8 cellular contexts compared by ENCODE assay signal in genomic region chr21:6374926-6375325, GRCh38.
DNase-seq lines count a peak whose midpoint lies in the region; ATAC-seq and TF ChIP-seq lines count a peak whose summit lies in the region.
"Not testable (repeated sequence)": the region's sequence is repeated elsewhere in the genome, so short reads cannot be mapped to it uniquely, and the experiment has no call there.

No MANE protein-coding gene starts in this region.

- not testable (repeated sequence) for H3K27me3 ChIP-seq in GM23248 (replicated peaks; ENCODE audit: insufficient read depth); heart left ventricle; prostate gland (replicated peaks; ENCODE audit: insufficient read depth); vagina

- H2AFZ ChIP-seq in GM23248: not testable (repeated sequence)

- H4K20me1 ChIP-seq in GM23248 (ENCODE audit: insufficient read depth): not testable (repeated sequence)

- H3K27ac Mint-ChIP-seq in T-helper 2 cell treated with Interferon-gamma antibody and Interleukin-4, amounts not matched to agents 5 μg/mL and 100 μg/mL, for 36 hours; activated T-helper 2 cell treated with anti-CD3 and anti-CD28 coated beads, Interferon-gamma antibody, Interleukin-2, Interleukin-4, amounts not matched to agents 10 μg/mL and 5 μg/mL and 100 μg/mL, durations not matched to agents 14 hours and 24 hours and 36 hours: not testable (repeated sequence)

- H3K36me3 ChIP-seq in GM23248 (ENCODE audit: low read depth); heart left ventricle; prostate gland; vagina: not testable (repeated sequence)

- not testable (repeated sequence) for H3K4me1 Mint-ChIP-seq in T-helper 2 cell treated with Interferon-gamma antibody and Interleukin-4, amounts not matched to agents 5 μg/mL and 100 μg/mL, for 36 hours (ENCODE audit: low read depth); activated T-helper 2 cell treated with anti-CD3 and anti-CD28 coated beads, Interferon-gamma antibody, Interleukin-2, Interleukin-4, amounts not matched to agents 10 μg/mL and 5 μg/mL and 100 μg/mL, durations not matched to agents 14 hours and 24 hours and 36 hours (ENCODE audit: low read depth)

- DNase-seq in GM23248: peak; percentile 0
- peak; percentile 4 for DNase-seq in T-helper 2 cell treated with Interferon-gamma antibody and Interleukin-4, amounts not matched to agents 5 μg/mL and 100 μg/mL, for 36 hours (ENCODE audit: low spot score)
- DNase-seq in activated T-helper 2 cell treated with anti-CD3 and anti-CD28 coated beads, Interferon-gamma antibody, Interleukin-2, Interleukin-4, amounts not matched to agents 10 μg/mL and 5 μg/mL and 100 μg/mL, durations not matched to agents 14 hours and 24 hours and 36 hours (ENCODE audit: low spot score): peak; percentile 13
- DNase-seq in coronary artery (ENCODE audit: low spot score): peak; percentile 70
- peak in 4 of 5 donors; percentile 7 to 28 (median 13) for DNase-seq in heart left ventricle
- DNase-seq in lower leg skin (ENCODE audit: low spot score in 2 of 2): peak; percentile 23 to 84
- DNase-seq in prostate gland (ENCODE audit: low spot score): peak; percentile 3
- peak; percentile 86 to 96 for DNase-seq in vagina (ENCODE audit: extremely low spot score in 2 of 2)

- not testable (repeated sequence) for H3F3A ChIP-seq in GM23248 (ENCODE audit: insufficient read depth)

- not testable (repeated sequence) for H3K27ac ChIP-seq in GM23248, coronary artery, heart left ventricle, prostate gland, vagina

- H3K27me3 Mint-ChIP-seq in T-helper 2 cell treated with Interferon-gamma antibody and Interleukin-4, amounts not matched to agents 5 μg/mL and 100 μg/mL, for 36 hours (ENCODE audit: low read depth); activated T-helper 2 cell treated with anti-CD3 and anti-CD28 coated beads, Interferon-gamma antibody, Interleukin-2, Interleukin-4, amounts not matched to agents 10 μg/mL and 5 μg/mL and 100 μg/mL, durations not matched to agents 14 hours and 24 hours and 36 hours (ENCODE audit: low read depth): not testable (repeated sequence)

- not testable (repeated sequence) for H3K36me3 Mint-ChIP-seq in T-helper 2 cell treated with Interferon-gamma antibody and Interleukin-4, amounts not matched to agents 5 μg/mL and 100 μg/mL, for 36 hours (ENCODE audit: low read depth); activated T-helper 2 cell treated with anti-CD3 and anti-CD28 coated beads, Interferon-gamma antibody, Interleukin-2, Interleukin-4, amounts not matched to agents 10 μg/mL and 5 μg/mL and 100 μg/mL, durations not matched to agents 14 hours and 24 hours and 36 hours (ENCODE audit: low read depth)

- H3K79me2 ChIP-seq in GM23248 (ENCODE audit: insufficient read depth): not testable (repeated sequence)

- intact Hi-C loops in activated T-helper 2 cell treated with anti-CD3 and anti-CD28 coated beads, Interferon-gamma antibody, Interleukin-2, Interleukin-4, amounts not matched to agents 10 μg/mL and 5 μg/mL and 100 μg/mL, durations not matched to agents 14 hours and 24 hours and 36 hours (cut with micrococcal nuclease); heart left ventricle (cut with DNase I); lower leg skin (cut with DNase I; ENCODE audit: low total_unique reads); prostate gland (cut with DNase I); vagina (cut with DNase I): not testable (repeated sequence)

- 34 to 35% methylated on average over 4 of the region's 4 CpGs for WGBS in GM23248 (ENCODE audit: low coverage in 1 of 2, low lambda C conversion rate in 2 of 2, missing lambda C conversion rate in 2 of 2), 2 experiments
- WGBS in heart left ventricle, 4 donors: 68 to 82% (median 78%) methylated on average over 4 of the region's 4 CpGs
- 66 to 80% methylated on average over 4 of the region's 4 CpGs for WGBS in lower leg skin, 2 donors
- WGBS in prostate gland: 61% methylated on average over 4 of the region's 4 CpGs

- not testable (repeated sequence) for ATAC-seq in heart left ventricle

- TF ChIP-seq POLR2A in heart left ventricle (IDR thresholded peaks at IDR 0.05); lower leg skin (IDR thresholded peaks at IDR 0.05); prostate gland (IDR thresholded peaks at IDR 0.05); vagina (IDR thresholded peaks at IDR 0.05): not testable (repeated sequence)

- not testable (repeated sequence) for H3K4me2 ChIP-seq in GM23248 (ENCODE audit: unreplicated experiment)

- H3K9me3 Mint-ChIP-seq in T-helper 2 cell treated with Interferon-gamma antibody and Interleukin-4, amounts not matched to agents 5 μg/mL and 100 μg/mL, for 36 hours; activated T-helper 2 cell treated with anti-CD3 and anti-CD28 coated beads, Interferon-gamma antibody, Interleukin-2, Interleukin-4, amounts not matched to agents 10 μg/mL and 5 μg/mL and 100 μg/mL, durations not matched to agents 14 hours and 24 hours and 36 hours: not testable (repeated sequence)

- H3K4me3 Mint-ChIP-seq in T-helper 2 cell treated with Interferon-gamma antibody and Interleukin-4, amounts not matched to agents 5 μg/mL and 100 μg/mL, for 36 hours; activated T-helper 2 cell treated with anti-CD3 and anti-CD28 coated beads, Interferon-gamma antibody, Interleukin-2, Interleukin-4, amounts not matched to agents 10 μg/mL and 5 μg/mL and 100 μg/mL, durations not matched to agents 14 hours and 24 hours and 36 hours (ENCODE audit: low read depth): not testable (repeated sequence)

- H3K9me2 ChIP-seq in GM23248 (ENCODE audit: insufficient read depth): not testable (repeated sequence)

- H3K9me3 ChIP-seq in GM23248 (ENCODE audit: low read depth); heart left ventricle; prostate gland; vagina: not testable (repeated sequence)

- H3K4me3 ChIP-seq in GM23248; coronary artery; heart left ventricle; lower leg skin (ENCODE audit: low read depth, poor library complexity, severe bottlenecking); prostate gland; vagina: not testable (repeated sequence)

- in situ Hi-C loops in GM23248 (cut with MboI): not testable (repeated sequence)

- H3K4me1 ChIP-seq in GM23248 (ENCODE audit: insufficient read depth); heart left ventricle; prostate gland (replicated peaks); vagina: not testable (repeated sequence)

- H3K9ac ChIP-seq in GM23248: not testable (repeated sequence)

- TF ChIP-seq CTCF in coronary artery (IDR thresholded peaks at IDR 0.05); heart left ventricle (IDR thresholded peaks at IDR 0.05); lower leg skin (IDR thresholded peaks at IDR 0.05); prostate gland (IDR thresholded peaks at IDR 0.05); vagina (IDR thresholded peaks at IDR 0.05): not testable (repeated sequence)

Comparison
In these comparisons a context has a peak if more than half of its experiments do, and no peak if none do; other contexts are left out.
1. DNase-seq: peak in every context shown above with its lines; median percentile 91 in vagina; 70 in coronary artery; 54 in lower leg skin; 13 in activated T-helper 2 cell treated with anti-CD3 and anti-CD28 coated beads, Interferon-gamma antibody, Interleukin-2, Interleukin-4, amounts not matched to agents 10 μg/mL and 5 μg/mL and 100 μg/mL, durations not matched to agents 14 hours and 24 hours and 36 hours; 13 in heart left ventricle; 4 in T-helper 2 cell treated with Interferon-gamma antibody and Interleukin-4, amounts not matched to agents 5 μg/mL and 100 μg/mL, for 36 hours; 3 in prostate gland; 0 in GM23248.